In the genomic region with DNA sequence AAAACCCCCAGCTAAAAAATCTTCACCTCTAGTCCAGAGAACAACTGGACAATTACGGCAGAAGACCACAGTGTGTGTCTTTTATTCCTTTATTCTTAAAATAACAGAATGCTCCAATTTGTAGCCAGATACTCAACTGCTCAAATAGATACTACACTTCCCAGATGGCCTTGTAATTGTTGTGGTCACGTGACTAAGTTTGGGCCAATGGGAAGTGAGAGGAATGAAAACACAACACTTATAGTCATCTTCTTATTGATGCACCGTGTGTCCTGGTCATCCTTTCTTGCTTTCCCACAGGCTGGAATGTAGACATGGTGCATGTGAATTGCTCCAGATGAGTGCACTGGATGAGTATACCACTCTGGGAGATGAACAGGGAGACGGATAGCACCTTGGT, we compare ENCODE assay signal across 22 cellular contexts.
DNase-seq lines count a peak whose midpoint lies in the region; ATAC-seq and TF ChIP-seq lines count a peak whose summit lies in the region.
"Had no signal": no experiment of that assay in that cellular context is flagged by ENCODE, and none has a peak within 500 bp of the region (broad histone marks: within the 10 kb centered on the region; RNA-seq: fewer than 3 reads in every experiment).

No MANE protein-coding gene starts in this region.

- no peaks in the 10 kb centered on the region for H3K79me2 ChIP-seq in SK-N-SH (ENCODE audit: insufficient read depth)
- H3K79me2 ChIP-seq in mesendoderm (ENCODE audit: control insufficient read depth, insufficient read depth, low read length) = no peaks in the 10 kb centered on the region

- H4K5ac ChIP-seq in mesendoderm (ENCODE audit: low read length) = no peak overlapping the region

- peaks cover 6 to 9% of the 10 kb centered on the region in 2 donors for H3K27me3 Mint-ChIP-seq in effector memory CD8-positive, alpha-beta T cell
- H3K27me3 Mint-ChIP-seq: activated naive CD8-positive, alpha-beta T cell had no signal

- H3K4me3 Mint-ChIP-seq in effector memory CD8-positive, alpha-beta T cell = no peak overlapping the region
- H3K4me3 Mint-ChIP-seq: activated naive CD8-positive, alpha-beta T cell; activated T-helper 1 cell treated with anti-CD3 and anti-CD28 coated beads, Interleukin-12 subunit alpha, Interleukin-12 subunit beta, Interleukin-2, Interleukin-4 antibody, amounts not matched to agents 30 ng/mL and 10 ng/mL and 1 ng/mL, durations not matched to agents 14 hours and 24 hours and 36 hours; neural crest cell; T-helper 17 cell had no signal

- no peak overlapping the region for H4K8ac ChIP-seq in mesendoderm (ENCODE audit: low read depth, low read length)

- no peaks in the 10 kb centered on the region for H3K27me3 ChIP-seq in SK-N-SH (ENCODE audit: insufficient read depth)
- H3K27me3 ChIP-seq in mesendoderm (ENCODE audit: insufficient read depth, low read length, poor library complexity) = no peaks in the 10 kb centered on the region
- no peaks in the 10 kb centered on the region for H3K27me3 ChIP-seq in dorsolateral prefrontal cortex
- H3K27me3 ChIP-seq: BLaER1 treated with 17β-estradiol and CSF1 and Interleukin-3, amounts not matched to agents 10 nM and 100 nM; body of pancreas; testis had no signal

- no peaks in the 10 kb centered on the region for H3K79me1 ChIP-seq in mesendoderm (ENCODE audit: low read length)

- H3K36me3 ChIP-seq in SK-N-SH (replicated peaks in 1 of 2; ENCODE audit: control insufficient read depth in 1 of 2, insufficient read depth in 2 of 2, low read length in 1 of 2) (no peaks in the 10 kb centered on the region), mesendoderm (ENCODE audit: control insufficient read depth, insufficient read depth, low read length) (no peaks in the 10 kb centered on the region)
- H3K36me3 ChIP-seq: BLaER1 treated with 17β-estradiol and CSF1 and Interleukin-3, amounts not matched to agents 10 nM and 100 nM; HAP-1 had no signal

- 50% methylated on average over 4 of the region's 4 CpGs for WGBS in SK-N-SH (ENCODE audit: low lambda C conversion rate)
- no CpG with 5 or more reads among the region's 4 CpGs for WGBS in mesendoderm (ENCODE audit: extremely low coverage, insufficient coverage, low lambda C conversion rate)

- no peak overlapping the region for H3K27ac ChIP-seq in SK-N-SH (ENCODE audit: low read depth in 2 of 2, low read length in 1 of 2)
- H3K27ac ChIP-seq in mesendoderm (ENCODE audit: low read depth, low read length) = no peak overlapping the region
- H3K27ac ChIP-seq in dorsolateral prefrontal cortex = no peak overlapping the region
- H3K27ac ChIP-seq: BLaER1 treated with 17β-estradiol and CSF1 and Interleukin-3, amounts not matched to agents 10 nM and 100 nM; body of pancreas; epithelial cell of prostate; testis had no signal

- no peaks in the 10 kb centered on the region for H4K20me1 ChIP-seq in SK-N-SH (ENCODE audit: insufficient read depth)
- H4K20me1 ChIP-seq: BLaER1 treated with 17β-estradiol and CSF1 and Interleukin-3, amounts not matched to agents 10 nM and 100 nM had no signal

- no peak overlapping the region for H3K56ac ChIP-seq in mesendoderm (ENCODE audit: low read length)

- H3K4ac ChIP-seq in mesendoderm (ENCODE audit: low read depth, low read length) = no peak overlapping the region

- no peak overlapping the region for H2AFZ ChIP-seq in SK-N-SH (ENCODE audit: low read depth)

- no peaks in the 10 kb centered on the region for H3K9me2 ChIP-seq in SK-N-SH

- H3K9ac ChIP-seq in SK-N-SH = no peak overlapping the region
- no peak overlapping the region for H3K9ac ChIP-seq in mesendoderm (ENCODE audit: low read length)
- H3K9ac ChIP-seq: BLaER1 treated with 17β-estradiol and CSF1 and Interleukin-3, amounts not matched to agents 10 nM and 100 nM had no signal

- TF ChIP-seq EP300 in SK-N-SH (IDR thresholded peaks at IDR 0.05; ENCODE audit: borderline replicate concordance in 1 of 2, low read depth in 1 of 2, low read length in 1 of 2) = no peak

- H2AK5ac ChIP-seq in mesendoderm (ENCODE audit: low read length) = no peak overlapping the region

- DNase-seq in DMS53 (lab: John Stamatoyannopoulos, UW) (peak; percentile 12), DMS53 treated with DMSO at 0.1 percent for 48 hours (lab: John Stamatoyannopoulos, UW; ENCODE audit: unreplicated experiment) (no peak), SK-N-SH (no peak), mesendoderm (peak; percentile 19), dorsolateral prefrontal cortex (no peak)
- peak; percentile 20 for DNase-seq in Jurkat, Clone E6-1 (ENCODE audit: low read depth, low spot score)
- DNase-seq in effector memory CD8-positive, alpha-beta T cell = no peak
- DNase-seq: 8988T, body of pancreas, KBM-7, NCI-H345, SIG-M5, T-helper 17 cell, testis had no signal

- no peaks in the 10 kb centered on the region for H3K9me3 Mint-ChIP-seq in effector memory CD8-positive, alpha-beta T cell
- H3K9me3 Mint-ChIP-seq: activated T-helper 1 cell treated with anti-CD3 and anti-CD28 coated beads, Interleukin-12 subunit alpha, Interleukin-12 subunit beta, Interleukin-2, Interleukin-4 antibody, amounts not matched to agents 30 ng/mL and 10 ng/mL and 1 ng/mL, durations not matched to agents 14 hours and 24 hours and 36 hours; neural crest cell had no signal

- no peak overlapping the region for H3K23ac ChIP-seq in mesendoderm (ENCODE audit: low read length)

- no peak overlapping the region for H2BK5ac ChIP-seq in mesendoderm (ENCODE audit: low read length)

- H3K4me1 Mint-ChIP-seq in effector memory CD8-positive, alpha-beta T cell (ENCODE audit: low read depth in 2 of 2) = no peaks in the 10 kb centered on the region
- H3K4me1 Mint-ChIP-seq: T-helper 17 cell had no signal

- no peak for TF ChIP-seq CTCF in SK-N-SH (IDR thresholded peaks at IDR 0.05)
- no peak for TF ChIP-seq CTCF in dorsolateral prefrontal cortex (IDR thresholded peaks at IDR 0.05 in 54 of 56, conservative IDR thresholded peaks at IDR 0.05 in 2 of 56; ENCODE audit: low read depth in 1 of 56, partially characterized antibody in 56 of 56)

- no peak overlapping the region for H2BK120ac ChIP-seq in mesendoderm (ENCODE audit: low read depth, low read length)

- CTCF ChIA-PET in SK-N-SH (lab: Yijun Ruan, JAX) = interaction anchor here (1.0 kb wide), 1 partner anchor 81 kb away, joined by 3 read pairs; no protein-coding TSS in a partner anchor

- TF ChIP-seq RAD21 in SK-N-SH (IDR thresholded peaks at IDR 0.05; ENCODE audit: low read length) = no peak

- intact Hi-C loops in dorsolateral prefrontal cortex (cut with DNase I) = no loop called here

- H3K9me3 ChIP-seq in SK-N-SH = no peaks in the 10 kb centered on the region
- H3K9me3 ChIP-seq: body of pancreas, HAP-1, testis had no signal

- no peak overlapping the region for H3K27ac Mint-ChIP-seq in effector memory CD8-positive, alpha-beta T cell
- H3K27ac Mint-ChIP-seq: activated naive CD8-positive, alpha-beta T cell; activated T-helper 1 cell treated with anti-CD3 and anti-CD28 coated beads, Interleukin-12 subunit alpha, Interleukin-12 subunit beta, Interleukin-2, Interleukin-4 antibody, amounts not matched to agents 30 ng/mL and 10 ng/mL and 1 ng/mL, durations not matched to agents 14 hours and 24 hours and 36 hours; T-helper 17 cell had no signal

- no peak overlapping the region for H3K4me2 ChIP-seq in SK-N-SH
- no peak overlapping the region for H3K4me2 ChIP-seq in mesendoderm (ENCODE audit: low read length)

- no peak for ATAC-seq in effector memory CD8-positive, alpha-beta T cell (replicated peaks)
- no peak for ATAC-seq in GM19023 (IDR thresholded peaks at IDR 0.05; ENCODE audit: unreplicated experiment)
- ATAC-seq: body of pancreas, left lobe of liver, T-helper 17 cell had no signal

- H2BK15ac ChIP-seq in mesendoderm (replicated peaks; ENCODE audit: low read depth) = no peak overlapping the region

- POLR2A ChIA-PET in SK-N-SH (lab: Yijun Ruan, JAX) = no interaction called here

- H3K36me3 Mint-ChIP-seq in effector memory CD8-positive, alpha-beta T cell (ENCODE audit: insufficient read depth) = no peaks in the 10 kb centered on the region

- no peaks in the 10 kb centered on the region for H3F3A ChIP-seq in SK-N-SH (replicated peaks; ENCODE audit: insufficient read depth)

- H3K18ac ChIP-seq in mesendoderm (ENCODE audit: low read length) = no peak overlapping the region

- H3K4me3 ChIP-seq in Jurkat, Clone E6-1 (ENCODE audit: low read length) = no peak overlapping the region
- no peak overlapping the region for H3K4me3 ChIP-seq in SK-N-SH (ENCODE audit: low read depth in 2 of 2, low read length in 1 of 2)
- no peak overlapping the region for H3K4me3 ChIP-seq in mesendoderm (ENCODE audit: low read length)
- no peak overlapping the region for H3K4me3 ChIP-seq in dorsolateral prefrontal cortex
- H3K4me3 ChIP-seq: BLaER1 treated with 17β-estradiol and CSF1 and Interleukin-3, amounts not matched to agents 10 nM and 100 nM; body of pancreas; HAP-1; testis had no signal

- H3K4me1 ChIP-seq in SK-N-SH (ENCODE audit: control insufficient read depth in 1 of 2, insufficient read depth in 2 of 2, low read depth in 1 of 2, low read length in 1 of 2) = peaks cover 0 to 4% of the 10 kb centered on the region in 2 experiments; a peak in 3 of 4 replicates
- H3K4me1 ChIP-seq in mesendoderm (ENCODE audit: control insufficient read depth, low read depth, low read length) = no peaks in the 10 kb centered on the region
- H3K4me1 ChIP-seq: body of pancreas had no signal

TF ChIP-seq in SK-N-SH, 30 proteins besides CTCF, POLR2A, EP300 and RAD21 (continues in another document):
- TF ChIP-seq SIN3A (IDR thresholded peaks at IDR 0.05; ENCODE audit: borderline replicate concordance, low read depth, low read length) (no peak), GATA2 (CRISPR knock-in tag; IDR thresholded peaks at IDR 0.05) (no peak)
- TF ChIP-seq, protein P1, sequence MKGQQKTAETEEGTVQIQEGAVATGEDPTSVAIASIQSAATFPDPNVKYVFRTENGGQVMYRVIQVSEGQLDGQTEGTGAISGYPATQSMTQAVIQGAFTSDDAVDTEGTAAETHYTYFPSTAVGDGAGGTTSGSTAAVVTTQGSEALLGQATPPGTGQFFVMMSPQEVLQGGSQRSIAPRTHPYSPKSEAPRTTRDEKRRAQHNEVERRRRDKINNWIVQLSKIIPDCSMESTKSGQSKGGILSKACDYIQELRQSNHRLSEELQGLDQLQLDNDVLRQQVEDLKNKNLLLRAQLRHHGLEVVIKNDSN (IDR thresholded peaks at IDR 0.05; ENCODE audit: borderline replicate concordance, low read depth) = peak; percentile 81

Comparison
In these comparisons a context has a peak if more than half of its experiments do, and no peak if none do; other contexts are left out.
1. DNase-seq: peak in DMS53 (single experiment), Jurkat, Clone E6-1 (single experiment) and mesendoderm (single experiment); none in DMS53 treated with DMSO at 0.1 percent for 48 hours (single experiment), SK-N-SH (single experiment), effector memory CD8-positive, alpha-beta T cell (0 of 3) and dorsolateral prefrontal cortex (0 of 10).